In the genomic region with DNA sequence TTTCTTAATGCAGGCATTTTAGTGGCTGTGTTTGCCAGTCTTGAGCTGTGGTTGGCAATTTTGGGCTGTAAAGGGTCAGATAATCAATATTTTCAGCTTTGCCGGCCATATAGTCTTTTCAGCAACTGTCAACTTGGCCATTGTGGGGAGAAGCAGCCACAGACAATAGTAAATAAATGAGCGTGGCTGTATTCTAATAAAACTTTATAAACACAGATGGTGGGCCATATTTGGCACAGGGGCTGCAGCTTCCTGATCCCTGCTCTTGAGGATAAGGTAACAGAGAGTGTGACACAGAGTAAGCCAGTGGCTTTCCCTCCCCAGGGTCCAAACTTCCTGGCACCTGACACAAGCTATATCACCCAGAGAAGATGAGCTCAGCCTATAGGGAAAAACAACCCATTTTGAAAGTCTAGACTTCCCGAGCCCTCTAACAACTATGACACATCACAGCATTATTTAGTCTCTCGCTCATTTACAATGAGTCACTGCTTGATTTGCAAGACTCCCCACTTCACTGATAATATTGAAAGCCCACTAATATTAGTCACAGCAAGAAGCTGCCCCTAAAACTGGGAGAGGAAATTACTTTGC, we compare ENCODE assay signal across 10 cellular contexts.
DNase-seq lines count a peak whose midpoint lies in the region; ATAC-seq and TF ChIP-seq lines count a peak whose summit lies in the region.
"Had no signal": no experiment of that assay in that cellular context is flagged by ENCODE, and none has a peak within 500 bp of the region (broad histone marks: within the 10 kb centered on the region; RNA-seq: fewer than 3 reads in every experiment).

No MANE protein-coding gene starts in this region.

- no peak overlapping the region for H3K4me3 Mint-ChIP-seq in activated T-helper 17 cell treated with anti-CD3 and anti-CD28 coated beads, Interleukin-2, amount 50 U/mL, for 72 hours
- H3K4me3 Mint-ChIP-seq: T-helper 2 cell treated with Interferon-gamma antibody and Interleukin-4, amounts not matched to agents 5 μg/mL and 100 μg/mL, for 36 hours had no signal

- no peak overlapping the region for H3K27ac ChIP-seq in right atrium auricular region

- peak; percentile 0 for DNase-seq in NK-92 treated with Interleukin-12 subunit alpha and Interleukin-12 subunit beta, amount 100 ng/mL, for 24 hours (lab: John Stamatoyannopoulos, UW)
- DNase-seq in NK-92 (lab: John Stamatoyannopoulos, UW; ENCODE audit: unreplicated experiment) (no peak), omental fat pad (ENCODE audit: low spot score) (no peak), NCI-H2081 (lab: John Stamatoyannopoulos, UW) (no peak), right atrium auricular region (ENCODE audit: low spot score) (no peak)
- DNase-seq: BE2C had no signal

- H3K9me3 Mint-ChIP-seq in activated T-helper 17 cell treated with anti-CD3 and anti-CD28 coated beads, Interleukin-2, amount 50 U/mL, for 72 hours: no peaks in the 10 kb centered on the region
- H3K9me3 Mint-ChIP-seq: T-helper 2 cell treated with Interferon-gamma antibody and Interleukin-4, amounts not matched to agents 5 μg/mL and 100 μg/mL, for 36 hours had no signal

- ATAC-seq in HG02981 (IDR thresholded peaks at IDR 0.05; ENCODE audit: unreplicated experiment): peak; percentile 58
- ATAC-seq in activated T-helper 17 cell treated with anti-CD3 and anti-CD28 coated beads, Interleukin-2, amount 50 U/mL, for 72 hours (replicated peaks): peak; percentile 89
- peak; percentile 56 for ATAC-seq in omental fat pad (ENCODE audit: low FRiP score)
- no peak for ATAC-seq in HG03521 (IDR thresholded peaks at IDR 0.05; ENCODE audit: unreplicated experiment)

- H3K27ac Mint-ChIP-seq in activated T-helper 17 cell treated with anti-CD3 and anti-CD28 coated beads, Interleukin-2, amount 50 U/mL, for 72 hours: peak overlapping the region; percentile 59
- H3K27ac Mint-ChIP-seq: T-helper 2 cell treated with Interferon-gamma antibody and Interleukin-4, amounts not matched to agents 5 μg/mL and 100 μg/mL, for 36 hours had no signal

- H3K9me3 ChIP-seq in right atrium auricular region: no peaks in the 10 kb centered on the region
- H3K9me3 ChIP-seq: BE2C had no signal

- H3K36me3 ChIP-seq in right atrium auricular region: no peaks in the 10 kb centered on the region
- H3K36me3 ChIP-seq: BE2C had no signal

- peaks cover 4% of the 10 kb centered on the region for H3K4me1 Mint-ChIP-seq in activated T-helper 17 cell treated with anti-CD3 and anti-CD28 coated beads, Interleukin-2, amount 50 U/mL, for 72 hours

- H3K36me3 Mint-ChIP-seq in activated T-helper 17 cell treated with anti-CD3 and anti-CD28 coated beads, Interleukin-2, amount 50 U/mL, for 72 hours (ENCODE audit: low read depth): no peaks in the 10 kb centered on the region

- no peaks in the 10 kb centered on the region for H3K27me3 ChIP-seq in right atrium auricular region
- H3K27me3 ChIP-seq: BE2C had no signal

- peaks cover 10% of the 10 kb centered on the region for H3K27me3 Mint-ChIP-seq in activated T-helper 17 cell treated with anti-CD3 and anti-CD28 coated beads, Interleukin-2, amount 50 U/mL, for 72 hours

- TF ChIP-seq CTCF in omental fat pad (IDR thresholded peaks at IDR 0.05): no peak
- no peak for TF ChIP-seq CTCF in right atrium auricular region (IDR thresholded peaks at IDR 0.05)

- no peak overlapping the region for H3K4me3 ChIP-seq in right atrium auricular region

- no peaks in the 10 kb centered on the region for H3K4me1 ChIP-seq in right atrium auricular region
- H3K4me1 ChIP-seq: BE2C had no signal
